30 cellular contexts compared by ENCODE assay signal in the genomic region with DNA sequence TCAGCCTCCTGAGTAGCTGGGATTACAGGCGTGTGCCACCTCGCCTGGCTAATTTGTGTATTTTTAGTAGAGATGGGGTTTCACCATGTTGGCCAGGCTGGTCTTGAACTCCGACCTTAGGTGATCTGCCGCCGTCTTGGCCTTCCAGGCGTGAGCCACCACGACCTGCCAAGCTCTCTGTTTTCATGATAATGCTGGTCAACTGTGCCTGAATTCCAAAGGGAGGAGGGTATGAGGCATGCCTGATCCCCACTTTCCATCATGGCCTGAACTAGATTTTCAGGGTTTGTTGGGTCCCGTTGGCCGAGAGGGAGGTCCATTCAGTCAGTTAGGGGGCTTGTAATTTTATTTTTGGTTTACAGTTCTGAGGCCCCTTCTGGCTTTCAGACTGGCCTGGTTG. TPM values are rescaled to one million over a fixed set of nuclear protein-coding genes. Genes with fewer than 3 reads are reported as not detected.
"Had no signal": no experiment of that assay in that cellular context is flagged by ENCODE, and none has a peak within 500 bp of the region (broad histone marks: within the 10 kb centered on the region; RNA-seq: fewer than 3 reads in every experiment).

No MANE protein-coding gene starts in this region.

- DNase-seq: activated CD4-positive, alpha-beta T cell treated with anti-CD3 and anti-CD28 coated beads for 36 hours; activated CD4-positive, CD25-positive, alpha-beta regulatory T cell; activated CD8-positive, alpha-beta memory T cell treated with anti-CD3 and anti-CD28 coated beads, Interleukin-2, amount 10 ng/mL, durations not matched to agents 7 days and 5 days; activated CD8-positive, alpha-beta T cell treated with anti-CD3 and anti-CD28 coated beads, Interleukin-2, amount 10 ng/mL, durations not matched to agents 7 days and 5 days; activated naive CD4-positive, alpha-beta T cell; activated T-cell treated with anti-CD3 and anti-CD28 coated beads, Interleukin-2, amount 50 U/mL, for 72 hours; effector CD8-positive, alpha-beta T cell; hippocampal formation; kidney glomerular epithelial cell; left ventricle myocardium inferior; naive B cell; nephron progenitor cell; ovary; psoas muscle; sigmoid colon; stimulated activated CD4-positive, alpha-beta T cell treated with anti-CD3 and anti-CD28 coated beads, Interleukin-4, amount 100 ng/mL, for 24 hours; stimulated activated naive CD8-positive, alpha-beta T cell treated with anti-CD3 and anti-CD28 coated beads, Interleukin-15, amount 100 ng/mL, for 72 hours; substantia nigra; T-helper 1 cell; thyroid gland; upper lobe of right lung had no signal

- H3K4me3 ChIP-seq: breast epithelium, gastroesophageal sphincter, left ventricle myocardium inferior, lung, ovary, psoas muscle, sigmoid colon, thyroid gland, upper lobe of right lung had no signal

- H3K27me3 ChIP-seq: ovary, thyroid gland, upper lobe of right lung had no signal

- H3K4me1 ChIP-seq: breast epithelium, gastroesophageal sphincter, left ventricle myocardium inferior, psoas muscle, sigmoid colon, thyroid gland, upper lobe of right lung had no signal

- FAIRE-seq: colon, small intestine had no signal

- H3K36me3 ChIP-seq: breast epithelium, gastroesophageal sphincter, left ventricle myocardium inferior, ovary, sigmoid colon, thyroid gland, upper lobe of right lung had no signal

- H3K27ac ChIP-seq: breast epithelium, gastroesophageal sphincter, left ventricle myocardium inferior, ovary, psoas muscle, sigmoid colon, thyroid gland, upper lobe of right lung had no signal

- ATAC-seq: activated CD4-positive, alpha-beta T cell treated with anti-CD3 and anti-CD28 coated beads for 36 hours; activated CD8-positive, alpha-beta memory T cell treated with anti-CD3 and anti-CD28 coated beads, Interleukin-2, amount 10 ng/mL, durations not matched to agents 7 days and 5 days; activated CD8-positive, alpha-beta T cell treated with anti-CD3 and anti-CD28 coated beads, Interleukin-2, amount 10 ng/mL, durations not matched to agents 7 days and 5 days; activated naive CD4-positive, alpha-beta T cell treated with anti-CD3 and anti-CD28 coated beads, Interleukin-2, amount 50 U/mL, for 72 hours; activated T-cell treated with anti-CD3 and anti-CD28 coated beads, Interleukin-2, amount 50 U/mL, for 72 hours; gastroesophageal sphincter; psoas muscle; stimulated activated memory B cell treated with anti-CD40 and anti-IgM and Interleukin-4, amounts not matched to agents 10 μg/mL and 1 μg/mL and 100 μg/mL, for 72 hours; stimulated activated naive CD8-positive, alpha-beta T cell treated with anti-CD3 and anti-CD28 coated beads, Interleukin-15, amount 100 ng/mL, for 72 hours; upper lobe of right lung had no signal

- H3K9me3 ChIP-seq: breast epithelium, gastroesophageal sphincter, left ventricle myocardium inferior, ovary, psoas muscle, sigmoid colon, thyroid gland, upper lobe of right lung had no signal

RNA-seq across cellular contexts. Expression of a gene that starts 28.0 kb away (rescaled TPM):
- total RNA-seq: activated CD4-positive, alpha-beta T cell treated with anti-CD3 and anti-CD28 coated beads for 36 hours; activated CD8-positive, alpha-beta memory T cell treated with anti-CD3 and anti-CD28 coated beads, Interleukin-2, amount 10 ng/mL, durations not matched to agents 7 days and 5 days; activated CD8-positive, alpha-beta T cell treated with anti-CD3 and anti-CD28 coated beads, Interleukin-2, amount 10 ng/mL, durations not matched to agents 7 days and 5 days; activated T-cell treated with anti-CD3 and anti-CD28 coated beads, Interleukin-2, amount 50 U/mL, for 72 hours; dermis microvascular lymphatic vessel endothelial cell; epithelial cell of proximal tubule had no signal

RNA-seq across cellular contexts. Expression of a gene that starts 58.0 kb away (rescaled TPM):
- total RNA-seq: activated CD4-positive, alpha-beta T cell treated with anti-CD3 and anti-CD28 coated beads for 36 hours; activated CD8-positive, alpha-beta memory T cell treated with anti-CD3 and anti-CD28 coated beads, Interleukin-2, amount 10 ng/mL, durations not matched to agents 7 days and 5 days; activated CD8-positive, alpha-beta T cell treated with anti-CD3 and anti-CD28 coated beads, Interleukin-2, amount 10 ng/mL, durations not matched to agents 7 days and 5 days; activated naive CD4-positive, alpha-beta T cell treated with anti-CD3 and anti-CD28 coated beads, Interleukin-2, amount 50 U/mL, for 72 hours; breast epithelium; dermis microvascular lymphatic vessel endothelial cell; left ventricle myocardium inferior; sigmoid colon had no signal
